Comparison of ENCODE assay signal across 23 cellular contexts in the genomic region with DNA sequence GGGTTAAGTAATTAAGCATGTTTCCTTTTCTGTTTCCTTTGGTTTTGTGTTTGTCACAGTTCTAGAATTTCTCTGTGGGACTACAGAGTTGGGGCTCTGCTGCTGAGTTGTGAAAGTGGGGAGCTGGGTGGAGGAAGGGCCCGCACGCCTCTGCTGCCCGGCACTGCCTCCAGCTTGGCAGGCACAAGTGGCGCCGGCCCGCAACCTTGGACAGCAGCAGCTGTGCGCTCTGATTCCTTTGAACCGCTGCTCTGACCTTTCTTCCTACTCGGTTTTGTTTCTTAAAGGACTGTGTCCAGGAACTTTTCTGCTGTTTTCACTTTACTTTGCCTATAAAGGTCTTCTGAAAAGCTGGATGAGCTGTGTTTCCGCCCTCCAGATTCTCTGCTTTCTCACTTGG.
A peak's percentile ranks its signal among the peaks of the same experiment; 100 is the strongest.
DNase-seq lines count a peak whose midpoint lies in the region; ATAC-seq and TF ChIP-seq lines count a peak whose summit lies in the region.
"Had no signal": no experiment of that assay in that cellular context is flagged by ENCODE, and none has a peak within 500 bp of the region (broad histone marks: within the 10 kb centered on the region; RNA-seq: fewer than 3 reads in every experiment).

No MANE protein-coding gene starts in this region.

- no peaks in the 10 kb centered on the region for H3K9me3 Mint-ChIP-seq in neural crest cell
- H3K9me3 Mint-ChIP-seq: activated CD4-positive, alpha-beta T cell treated with anti-CD3 and anti-CD28 coated beads, Interleukin-2, amount 10 ng/mL, durations not matched to agents 7 days and 5 days; activated T-cell treated with anti-CD3 and anti-CD28 coated beads, Interleukin-2, amount 50 U/mL, for 4 hours; dendritic cell treated with granulocyte-macrophage colony-stimulating factor and Interleukin-4, amounts not matched to agents 40 ng/mL and 50 ng/mL, for 4 days; natural killer cell treated with Interleukin-12 subunit alpha and Interleukin-12 subunit beta and Interleukin-15 and Interleukin-18, amount 100 ng/mL, for 72 hours had no signal

- peaks cover 36% of the 10 kb centered on the region for H3K4me1 ChIP-seq in PC-3 (ENCODE audit: insufficient read depth, low read length)
- H3K4me1 ChIP-seq: left ventricle myocardium inferior, parathyroid adenoma had no signal

- intact Hi-C loops in PC-3 (cut with micrococcal nuclease), result no loop called here

- no peak overlapping the region for H3K27ac Mint-ChIP-seq in neural crest cell (ENCODE audit: unreplicated experiment)
- H3K27ac Mint-ChIP-seq: activated CD4-positive, alpha-beta T cell treated with anti-CD3 and anti-CD28 coated beads, Interleukin-2, amount 10 ng/mL, durations not matched to agents 7 days and 5 days; dendritic cell treated with granulocyte-macrophage colony-stimulating factor and Interleukin-4, amounts not matched to agents 40 ng/mL and 50 ng/mL, for 4 days had no signal

- peak overlapping the region; percentile 45; the same call in 1 of the 2 replicates for H3K27ac ChIP-seq in PC-3 (ENCODE audit: low read length)
- H3K27ac ChIP-seq in coronary artery, result no peak overlapping the region
- H3K27ac ChIP-seq: GM23248, left ventricle myocardium inferior, parathyroid adenoma, right lobe of liver had no signal

- no peaks in the 10 kb centered on the region for H3K27me3 ChIP-seq in PC-3 (ENCODE audit: low read length)
- H3K27me3 ChIP-seq: right lobe of liver had no signal

- TF ChIP-seq CTCF in PC-3 (conservative IDR thresholded peaks at IDR 0.05; ENCODE audit: low read depth, low read length), result no peak
- no peak for TF ChIP-seq CTCF in coronary artery (IDR thresholded peaks at IDR 0.05)
- TF ChIP-seq CTCF in neural crest cell (conservative IDR thresholded peaks at IDR 0.05), result no peak

- H3K9me3 ChIP-seq in PC-3 (ENCODE audit: low read length), result no peaks in the 10 kb centered on the region
- H3K9me3 ChIP-seq: left ventricle myocardium inferior, right lobe of liver had no signal

- H3K4me3 Mint-ChIP-seq in neural crest cell, result no peak overlapping the region
- H3K4me3 Mint-ChIP-seq: activated CD4-positive, alpha-beta T cell treated with anti-CD3 and anti-CD28 coated beads, Interleukin-2, amount 10 ng/mL, durations not matched to agents 7 days and 5 days; activated T-cell treated with anti-CD3 and anti-CD28 coated beads, Interleukin-2, amount 50 U/mL, for 4 hours; dendritic cell treated with granulocyte-macrophage colony-stimulating factor and Interleukin-4, amounts not matched to agents 40 ng/mL and 50 ng/mL, for 4 days; natural killer cell treated with Interleukin-12 subunit alpha and Interleukin-12 subunit beta and Interleukin-15 and Interleukin-18, amount 100 ng/mL, for 72 hours had no signal

- H3K9ac ChIP-seq in PC-3 (ENCODE audit: low read length), result no peak overlapping the region
- H3K9ac ChIP-seq: GM23248, parathyroid adenoma had no signal

- ATAC-seq in PC-3 (no peak), HG03520 (IDR thresholded peaks at IDR 0.05; ENCODE audit: unreplicated experiment) (no peak), GM18511 (IDR thresholded peaks at IDR 0.05; ENCODE audit: unreplicated experiment) (no peak)
- ATAC-seq: natural killer cell treated with Interleukin-12 subunit alpha and Interleukin-12 subunit beta and Interleukin-15 and Interleukin-18, amount 100 ng/mL, for 72 hours; Right ventricle myocardium inferior had no signal

- H3K4me1 Mint-ChIP-seq in neural crest cell, result peaks cover 21% of the 10 kb centered on the region

- no peak overlapping the region for H3K4me3 ChIP-seq in PC-3 (ENCODE audit: low read length)
- H3K4me3 ChIP-seq in coronary artery, result no peak overlapping the region
- H3K4me3 ChIP-seq: GM12878, GM23248, left ventricle myocardium inferior, right lobe of liver had no signal

- no peaks in the 10 kb centered on the region for H3K79me2 ChIP-seq in PC-3 (ENCODE audit: low read length)
- H3K79me2 ChIP-seq: parathyroid adenoma had no signal

- BruUV-seq in PC-3 (replicated peaks; lab: Mats Ljungman, UMichigan), result no TSS peak

- peak; percentile 30 for DNase-seq in activated CD8-positive, alpha-beta memory T cell treated with anti-CD3 and anti-CD28 coated beads for 24 hours
- no peak for DNase-seq in activated CD8-positive, alpha-beta memory T cell treated with anti-CD3 and anti-CD28 coated beads, Interleukin-2, amount 50 U/mL, for 4 hours
- DNase-seq in PC-3 (no peak), coronary artery (ENCODE audit: low spot score) (peak; percentile 16), neural crest cell (ENCODE audit: low read depth, low spot score) (peak; percentile 10), NCI-H2029 treated with DMSO at 0.1 percent for 48 hours (lab: John Stamatoyannopoulos, UW) (no peak)
- DNase-seq: activated CD4-positive, alpha-beta T cell treated with anti-CD3 and anti-CD28 coated beads, Interleukin-2, amount 10 ng/mL, durations not matched to agents 7 days and 5 days; activated T-cell treated with anti-CD3 and anti-CD28 coated beads, Interleukin-2, amount 50 U/mL, for 4 hours; DMS79 treated with DMSO at 0.1 percent for 48 hours; Kasumi-1; left ventricle myocardium inferior; NCI-H187; NCI-H2227 treated with DMSO at 0.1 percent for 48 hours; NCI-H748 treated with DMSO at 0.1 percent for 48 hours; right lobe of liver had no signal

- H3K27me3 Mint-ChIP-seq in neural crest cell (ENCODE audit: low read depth), result no peaks in the 10 kb centered on the region
- H3K27me3 Mint-ChIP-seq: activated CD4-positive, alpha-beta T cell treated with anti-CD3 and anti-CD28 coated beads, Interleukin-2, amount 10 ng/mL, durations not matched to agents 7 days and 5 days; dendritic cell treated with granulocyte-macrophage colony-stimulating factor and Interleukin-4, amounts not matched to agents 40 ng/mL and 50 ng/mL, for 4 days; natural killer cell treated with Interleukin-12 subunit alpha and Interleukin-12 subunit beta and Interleukin-15 and Interleukin-18, amount 100 ng/mL, for 72 hours had no signal

- no peak overlapping the region for H2AFZ ChIP-seq in PC-3 (ENCODE audit: low read length)
- H2AFZ ChIP-seq: GM23248, parathyroid adenoma had no signal

- H3F3A ChIP-seq in PC-3 (ENCODE audit: low read length, unreplicated experiment), result no peaks in the 10 kb centered on the region

- H3K36me3 ChIP-seq in PC-3 (ENCODE audit: low read depth, low read length), result peaks cover 9% of the 10 kb centered on the region; the same call in 1 of the 2 replicates

- CTCF ChIA-PET in PC-3 (lab: Charles Lee), result no interaction called here

- H3K36me3 Mint-ChIP-seq in neural crest cell (ENCODE audit: low read depth), result peaks cover 6% of the 10 kb centered on the region

- H3K9me2 ChIP-seq in PC-3 (replicated peaks; ENCODE audit: low read length), result no peaks in the 10 kb centered on the region

- H4K20me1 ChIP-seq in PC-3 (ENCODE audit: low read length), result no peaks in the 10 kb centered on the region; the same call in 1 of the 2 replicates

- POLR2A ChIA-PET in PC-3 (lab: Charles Lee; ENCODE audit: unreplicated experiment), result no interaction called here

- H3K4me2 ChIP-seq in PC-3 (ENCODE audit: low read length), result no peak overlapping the region

Comparison
In these comparisons a context has a peak if more than half of its experiments do, and no peak if none do; other contexts are left out.
1. DNase-seq: peak in activated CD8-positive, alpha-beta memory T cell treated with anti-CD3 and anti-CD28 coated beads for 24 hours (single experiment), coronary artery (single experiment) and neural crest cell (single experiment); none in activated CD8-positive, alpha-beta memory T cell treated with anti-CD3 and anti-CD28 coated beads, Interleukin-2, amount 50 U/mL, for 4 hours (single experiment), PC-3 (single experiment) and NCI-H2029 treated with DMSO at 0.1 percent for 48 hours (single experiment).